Comparison of ENCODE assay signal across 12 cellular contexts in genomic region chr1:106876384-106876783, GRCh38.
DNase-seq lines count a peak whose midpoint lies in the region; ATAC-seq lines count a peak whose summit lies in the region.
"Had no signal": no experiment of that assay in that cellular context is flagged by ENCODE, and none has a peak within 500 bp of the region (broad histone marks: within the 10 kb centered on the region; RNA-seq: fewer than 3 reads in every experiment).

No MANE protein-coding gene starts in this region.

- peak; percentile 74 for ATAC-seq in GM19395 (IDR thresholded peaks at IDR 0.05; ENCODE audit: unreplicated experiment)
- ATAC-seq in HG02884 (IDR thresholded peaks at IDR 0.05; ENCODE audit: unreplicated experiment), result peak; percentile 76
- ATAC-seq: heart right ventricle had no signal

- DNase-seq in NCI-H510A (lab: John Stamatoyannopoulos, UW), result peak; percentile 20
- peak; percentile 9 for DNase-seq in midbrain (lab: John Stamatoyannopoulos, UW)
- no peak for DNase-seq in NCI-H2107 (lab: John Stamatoyannopoulos, UW)
- no peak for DNase-seq in NOMO-1 treated with DMSO at 0.1 percent for 48 hours (lab: John Stamatoyannopoulos, UW; ENCODE audit: unreplicated experiment)
- no peak for DNase-seq in NCI-H1417 (lab: John Stamatoyannopoulos, UW)
- no peak for DNase-seq in AG08396 (ENCODE audit: low spot score)
- DNase-seq: activated naive CD4-positive, alpha-beta T cell treated with anti-CD3 and anti-CD28 coated beads, Interleukin-2, amount 50 U/mL, for 16 hours; CD4-positive, alpha-beta T cell; heart right ventricle; tibial artery had no signal

Comparison
In these comparisons a context has a peak if more than half of its experiments do, and no peak if none do; other contexts are left out.
1. DNase-seq: peak in NCI-H510A (single experiment) and midbrain (single experiment); none in NCI-H2107 (single experiment), NOMO-1 treated with DMSO at 0.1 percent for 48 hours (single experiment), NCI-H1417 (0 of 3) and AG08396 (single experiment).